In the genomic region with DNA sequence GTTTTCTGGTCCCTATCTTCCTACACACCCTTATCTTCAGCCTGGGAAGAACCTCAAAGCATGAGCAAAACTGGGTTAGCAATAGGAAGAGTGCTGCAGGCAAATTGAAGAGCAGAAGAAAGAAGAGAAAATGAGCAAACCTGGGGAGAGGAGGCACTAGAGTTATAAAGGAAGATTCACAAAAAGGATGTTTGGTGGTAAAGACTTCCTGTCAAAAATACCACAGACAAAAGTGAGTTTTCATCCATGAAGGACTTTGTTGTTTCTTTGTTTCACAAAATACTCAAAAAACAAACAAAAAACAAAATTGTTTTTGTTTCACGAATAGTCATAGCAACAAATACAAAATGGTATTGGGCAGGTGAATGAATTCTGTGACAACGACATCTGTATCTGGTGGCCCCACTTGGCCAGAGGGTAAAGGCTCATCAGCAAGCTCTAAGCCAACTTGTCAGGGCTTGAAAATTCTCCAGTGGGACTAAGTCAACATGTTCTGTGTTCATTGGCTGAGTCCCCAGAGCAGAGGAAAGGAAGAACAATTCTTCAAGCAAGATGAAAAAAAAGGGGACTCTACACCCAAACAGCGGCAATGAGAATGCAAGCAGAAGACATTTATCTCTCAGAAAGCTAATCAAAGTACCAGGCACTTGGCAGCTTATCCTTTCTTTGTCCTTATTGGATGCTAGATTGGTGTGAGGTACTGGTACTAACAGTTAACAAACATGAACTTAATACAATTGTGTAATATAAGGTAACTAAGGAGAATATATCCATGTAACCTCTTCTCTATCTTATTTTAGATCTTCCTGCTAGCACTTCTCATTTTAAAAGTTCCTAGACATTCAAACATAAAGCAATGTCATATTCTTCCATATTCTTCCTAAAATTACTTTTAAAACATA, we compare ENCODE assay signal across 1 cellular context.
TF ChIP-seq lines count a peak whose summit lies in the region.

No MANE protein-coding gene starts in this region.

TF ChIP-seq in GM12878, 131 proteins besides CTCF, POLR2A, EP300 and RAD21:
- TF ChIP-seq, protein P1, sequence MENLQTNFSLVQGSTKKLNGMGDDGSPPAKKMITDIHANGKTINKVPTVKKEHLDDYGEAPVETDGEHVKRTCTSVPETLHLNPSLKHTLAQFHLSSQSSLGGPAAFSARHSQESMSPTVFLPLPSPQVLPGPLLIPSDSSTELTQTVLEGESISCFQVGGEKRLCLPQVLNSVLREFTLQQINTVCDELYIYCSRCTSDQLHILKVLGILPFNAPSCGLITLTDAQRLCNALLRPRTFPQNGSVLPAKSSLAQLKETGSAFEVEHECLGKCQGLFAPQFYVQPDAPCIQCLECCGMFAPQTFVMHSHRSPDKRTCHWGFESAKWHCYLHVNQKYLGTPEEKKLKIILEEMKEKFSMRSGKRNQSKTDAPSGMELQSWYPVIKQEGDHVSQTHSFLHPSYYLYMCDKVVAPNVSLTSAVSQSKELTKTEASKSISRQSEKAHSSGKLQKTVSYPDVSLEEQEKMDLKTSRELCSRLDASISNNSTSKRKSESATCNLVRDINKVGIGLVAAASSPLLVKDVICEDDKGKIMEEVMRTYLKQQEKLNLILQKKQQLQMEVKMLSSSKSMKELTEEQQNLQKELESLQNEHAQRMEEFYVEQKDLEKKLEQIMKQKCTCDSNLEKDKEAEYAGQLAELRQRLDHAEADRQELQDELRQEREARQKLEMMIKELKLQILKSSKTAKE (IDR thresholded peaks at IDR 0.05; ENCODE audit: low read depth, poor library complexity, severe bottlenecking), result no peak
- TF ChIP-seq STAT3 (IDR thresholded peaks at IDR 0.05; ENCODE audit: low read depth, low read length) (no peak), RUNX3 (IDR thresholded peaks at IDR 0.05; ENCODE audit: low read length) (peak; percentile 27; the same call in 1 of the 2 replicates), FOXK2 (IDR thresholded peaks at IDR 0.05) (no peak)
- TF ChIP-seq, protein P2, sequence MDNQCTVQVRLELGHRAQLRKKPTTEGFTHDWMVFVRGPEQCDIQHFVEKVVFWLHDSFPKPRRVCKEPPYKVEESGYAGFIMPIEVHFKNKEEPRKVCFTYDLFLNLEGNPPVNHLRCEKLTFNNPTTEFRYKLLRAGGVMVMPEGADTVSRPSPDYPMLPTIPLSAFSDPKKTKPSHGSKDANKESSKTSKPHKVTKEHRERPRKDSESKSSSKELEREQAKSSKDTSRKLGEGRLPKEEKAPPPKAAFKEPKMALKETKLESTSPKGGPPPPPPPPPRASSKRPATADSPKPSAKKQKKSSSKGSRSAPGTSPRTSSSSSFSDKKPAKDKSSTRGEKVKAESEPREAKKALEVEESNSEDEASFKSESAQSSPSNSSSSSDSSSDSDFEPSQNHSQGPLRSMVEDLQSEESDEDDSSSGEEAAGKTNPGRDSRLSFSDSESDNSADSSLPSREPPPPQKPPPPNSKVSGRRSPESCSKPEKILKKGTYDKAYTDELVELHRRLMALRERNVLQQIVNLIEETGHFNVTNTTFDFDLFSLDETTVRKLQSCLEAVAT (IDR thresholded peaks at IDR 0.05), result no peak
- TF ChIP-seq, protein P3, sequence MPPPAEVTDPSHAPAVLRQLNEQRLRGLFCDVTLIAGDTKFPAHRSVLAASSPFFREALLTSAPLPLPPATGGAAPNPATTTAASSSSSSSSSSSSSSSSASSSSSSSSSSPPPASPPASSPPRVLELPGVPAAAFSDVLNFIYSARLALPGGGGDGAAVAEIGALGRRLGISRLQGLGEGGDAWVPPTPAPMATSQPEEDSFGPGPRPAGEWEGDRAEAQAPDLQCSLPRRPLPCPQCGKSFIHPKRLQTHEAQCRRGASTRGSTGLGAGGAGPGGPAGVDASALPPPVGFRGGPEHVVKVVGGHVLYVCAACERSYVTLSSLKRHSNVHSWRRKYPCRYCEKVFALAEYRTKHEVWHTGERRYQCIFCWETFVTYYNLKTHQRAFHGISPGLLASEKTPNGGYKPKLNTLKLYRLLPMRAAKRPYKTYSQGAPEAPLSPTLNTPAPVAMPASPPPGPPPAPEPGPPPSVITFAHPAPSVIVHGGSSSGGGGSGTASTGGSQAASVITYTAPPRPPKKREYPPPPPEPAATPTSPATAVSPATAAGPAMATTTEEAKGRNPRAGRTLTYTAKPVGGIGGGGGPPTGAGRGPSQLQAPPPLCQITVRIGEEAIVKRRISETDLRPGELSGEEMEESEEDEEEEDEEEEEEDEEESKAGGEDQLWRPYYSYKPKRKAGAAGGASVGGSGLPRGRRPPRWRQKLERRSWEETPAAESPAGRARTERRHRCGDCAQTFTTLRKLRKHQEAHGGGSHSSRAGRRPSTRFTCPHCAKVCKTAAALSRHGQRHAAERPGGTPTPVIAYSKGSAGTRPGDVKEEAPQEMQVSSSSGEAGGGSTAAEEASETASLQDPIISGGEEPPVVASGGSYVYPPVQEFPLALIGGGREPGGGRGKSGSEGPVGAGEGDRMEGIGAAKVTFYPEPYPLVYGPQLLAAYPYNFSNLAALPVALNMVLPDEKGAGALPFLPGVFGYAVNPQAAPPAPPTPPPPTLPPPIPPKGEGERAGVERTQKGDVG (CRISPR knock-in tag; IDR thresholded peaks at IDR 0.05), result no peak
